8 cellular contexts compared by ENCODE assay signal in the genomic region with DNA sequence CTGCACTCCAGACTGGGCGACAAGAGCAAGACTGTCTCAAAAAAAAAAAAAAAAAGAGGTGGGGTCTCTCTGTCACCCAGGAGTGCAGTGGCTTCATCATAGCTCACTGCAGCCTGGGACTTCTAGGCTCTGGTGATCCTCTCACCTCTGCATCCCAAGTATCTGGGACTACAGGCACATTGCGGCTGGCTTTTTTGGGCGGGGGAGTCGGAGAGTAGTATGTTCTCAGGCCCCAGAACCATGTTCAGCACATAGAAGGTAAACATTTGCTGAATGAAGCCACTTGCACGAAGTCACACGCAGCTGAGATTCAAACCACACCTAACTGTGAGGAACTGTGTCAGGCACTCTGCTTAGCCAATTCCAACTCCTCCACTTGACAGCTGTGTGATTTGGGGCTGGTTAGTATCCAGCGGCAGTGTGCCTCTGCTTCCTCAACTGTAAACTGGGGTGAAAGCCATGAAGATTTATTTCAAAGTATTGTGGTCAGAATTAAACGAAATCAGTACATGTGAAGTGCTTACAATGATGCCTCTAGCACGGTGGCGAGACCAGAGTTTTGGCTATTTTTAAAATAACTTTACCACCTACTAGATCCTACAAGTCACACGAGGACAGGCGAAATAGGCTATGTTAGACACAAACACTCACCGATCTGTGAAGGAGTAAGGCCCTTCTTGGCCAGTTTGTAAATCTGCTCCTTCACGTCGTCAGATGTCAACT. TPM values are rescaled to one million over a fixed set of nuclear protein-coding genes. Genes with fewer than 3 reads are reported as not detected.
DNase-seq lines count a peak whose midpoint lies in the region; ATAC-seq and TF ChIP-seq lines count a peak whose summit lies in the region.

No MANE protein-coding gene starts in this region.

- H3K27ac Mint-ChIP-seq in dendritic cell treated with granulocyte-macrophage colony-stimulating factor and Interleukin-4, amounts not matched to agents 40 ng/mL and 50 ng/mL, for 4 days, result peak overlapping the region; percentile 98
- H3K27ac Mint-ChIP-seq in naive thymus-derived CD4-positive, alpha-beta T cell, result peak overlapping the region; percentile 96 to 99 (median 99)

- H3K36me3 ChIP-seq in naive thymus-derived CD4-positive, alpha-beta T cell (ENCODE audit: control insufficient read depth in 2 of 3, insufficient read depth in 3 of 3, low read length in 3 of 3), result peaks cover 7 to 30% (median 9%) of the 10 kb centered on the region in 3 experiments

- H3K4me1 ChIP-seq in naive thymus-derived CD4-positive, alpha-beta T cell (ENCODE audit: control insufficient read depth in 2 of 2, insufficient read depth in 2 of 2, low read length in 2 of 2), result peaks cover 12 to 27% of the 10 kb centered on the region in 2 donors

- CTCF ChIA-PET in naive thymus-derived CD4-positive, alpha-beta T cell (lab: Charles Lee), result no interaction called here

- no peaks in the 10 kb centered on the region for H3K27me3 ChIP-seq in naive thymus-derived CD4-positive, alpha-beta T cell (ENCODE audit: control insufficient read depth in 2 of 2, insufficient read depth in 2 of 2, low read length in 2 of 2)

- peak overlapping the region; percentile 100 for H3K27ac ChIP-seq in C4-2B
- H3K27ac ChIP-seq in naive thymus-derived CD4-positive, alpha-beta T cell (ENCODE audit: low read depth, low read length), result peak overlapping the region; percentile 91

- peaks cover 37% of the 10 kb centered on the region for H3K4me1 Mint-ChIP-seq in dendritic cell treated with granulocyte-macrophage colony-stimulating factor and Interleukin-4, amounts not matched to agents 40 ng/mL and 50 ng/mL, for 4 days (ENCODE audit: low read depth)
- H3K4me1 Mint-ChIP-seq in naive thymus-derived CD4-positive, alpha-beta T cell, result peaks cover 25 to 60% (median 37%) of the 10 kb centered on the region in 7 donors

- H3K27me3 Mint-ChIP-seq in dendritic cell treated with granulocyte-macrophage colony-stimulating factor and Interleukin-4, amounts not matched to agents 40 ng/mL and 50 ng/mL, for 4 days, result no peaks in the 10 kb centered on the region
- H3K27me3 Mint-ChIP-seq in naive thymus-derived CD4-positive, alpha-beta T cell, result no peaks in the 10 kb centered on the region

- peak; percentile 26 for DNase-seq in MV-4-11 (lab: John Stamatoyannopoulos, UW)
- no peak for DNase-seq in naive thymus-derived CD4-positive, alpha-beta T cell
- DNase-seq in sciatic nerve (ENCODE audit: low spot score), result no peak
- DNase-seq in SIG-M5 (lab: John Stamatoyannopoulos, UW), result no peak

- peak overlapping the region; percentile 87 for H3K4me3 Mint-ChIP-seq in dendritic cell treated with granulocyte-macrophage colony-stimulating factor and Interleukin-4, amounts not matched to agents 40 ng/mL and 50 ng/mL, for 4 days
- peak overlapping the region; percentile 91 to 99 (median 98) for H3K4me3 Mint-ChIP-seq in naive thymus-derived CD4-positive, alpha-beta T cell

- H3K9me3 Mint-ChIP-seq in dendritic cell treated with granulocyte-macrophage colony-stimulating factor and Interleukin-4, amounts not matched to agents 40 ng/mL and 50 ng/mL, for 4 days, result no peaks in the 10 kb centered on the region
- H3K9me3 Mint-ChIP-seq in naive thymus-derived CD4-positive, alpha-beta T cell, result peaks cover 0 to 3% (median 0%) of the 10 kb centered on the region in 11 donors

- no peak for ATAC-seq in naive thymus-derived CD4-positive, alpha-beta T cell
- ATAC-seq in sciatic nerve, result no peak
- no peak for ATAC-seq in HG02852 (IDR thresholded peaks at IDR 0.05; ENCODE audit: unreplicated experiment)
- ATAC-seq in GM18511 (IDR thresholded peaks at IDR 0.05; ENCODE audit: unreplicated experiment), result no peak

- H3K36me3 Mint-ChIP-seq in dendritic cell treated with granulocyte-macrophage colony-stimulating factor and Interleukin-4, amounts not matched to agents 40 ng/mL and 50 ng/mL, for 4 days (ENCODE audit: low read depth), result peaks cover 67% of the 10 kb centered on the region
- H3K36me3 Mint-ChIP-seq in naive thymus-derived CD4-positive, alpha-beta T cell, result peaks cover 10 to 31% (median 26%) of the 10 kb centered on the region in 5 donors

- no peak for TF ChIP-seq CTCF in C4-2B (conservative IDR thresholded peaks at IDR 0.05)

- intact Hi-C loops in dendritic cell treated with granulocyte-macrophage colony-stimulating factor and Interleukin-4, amounts not matched to agents 40 ng/mL and 50 ng/mL, for 4 days (cut with micrococcal nuclease), result loop anchor here (2.0 to 10.0 kb wide), 6 partner anchors 131 to 938 kb away; partner anchors contain the start of genes C11orf58, NCR3LG1, NUCB2 and PIK3C2A
- intact Hi-C loops in naive thymus-derived CD4-positive, alpha-beta T cell (cut with micrococcal nuclease), result loop anchor here (1.0 to 10.0 kb wide), 16 partner anchors 62 to 1556 kb away; partner anchors contain the start of genes C11orf58 (in 2 of the 2), SERGEF (in 2 of the 2), GTF2H1 (in 1 of the 2) and HPS5 (in 1 of the 2)
- intact Hi-C loops in sciatic nerve (cut with DNase I), result no loop called here

- peak overlapping the region; percentile 87 for H3K4me3 ChIP-seq in naive thymus-derived CD4-positive, alpha-beta T cell (ENCODE audit: low read length)

- POLR2A ChIA-PET in naive thymus-derived CD4-positive, alpha-beta T cell (lab: Charles Lee), result interaction anchor here (1.1 to 2.7 kb wide), 4 partner anchors 131 to 339 kb away, joined by 5 to 16 read pairs (median 10); partner anchors contain the start of genes C11orf58, NUCB2 and PIK3C2A

- no peaks in the 10 kb centered on the region for H3K9me3 ChIP-seq in naive thymus-derived CD4-positive, alpha-beta T cell (ENCODE audit: control insufficient read depth in 2 of 3, low read length in 3 of 3)

RNA-seq across cellular contexts. Expression of gene RPS13, which starts 0.8 kb away (rescaled TPM):
- 1,000 to 10,000 TPM; 1,062 to 2,591 (median 2,234) TPM for total RNA-seq in naive thymus-derived CD4-positive, alpha-beta T cell
- polyA plus RNA-seq in naive thymus-derived CD4-positive, alpha-beta T cell, result 1,000 to 10,000 TPM; 2,294 to 3,246 TPM
- 745 TPM for total RNA-seq in sciatic nerve
